8 cellular contexts compared by ENCODE assay signal in genomic region chr1:18956189-18957135, GRCh38. TPM values are rescaled to one million over a fixed set of nuclear protein-coding genes. Genes with fewer than 3 reads are reported as not detected.
DNase-seq lines count a peak whose midpoint lies in the region; ATAC-seq and TF ChIP-seq lines count a peak whose summit lies in the region.

Gene IFFO2 (minus strand): TSS chr1:18956676. CDS start chr1:18956332, 344 bp downstream.

- H2AFZ ChIP-seq in OCI-LY7 (ENCODE audit: low read length), result peak within 1 kb of the TSS; percentile 80

- no peaks in the 10 kb centered on the region for H4K20me1 ChIP-seq in OCI-LY7 (ENCODE audit: insufficient read depth, low read length)

- POLR2A ChIA-PET in OCI-LY7 (lab: Charles Lee), result no interaction called here

- H3K9me2 ChIP-seq in OCI-LY7 (ENCODE audit: insufficient read depth, low read length), result no peaks in the 10 kb centered on the region

- ATAC-seq in GM21360 (IDR thresholded peaks at IDR 0.05; ENCODE audit: unreplicated experiment) (peak; percentile 62), mucosa of descending colon (peak; percentile 94)

- in situ Hi-C loops in Caki2 (cut with HindIII; ENCODE audit: low pct_unique_long_range_greater_than_20kb, low sequenced_read_pairs), result no loop called here

- no peaks in the 10 kb centered on the region for H3K79me2 ChIP-seq in OCI-LY7 (ENCODE audit: insufficient read depth, low read depth, low read length)

- no TSS peak for BruUV-seq in OCI-LY7 (replicated peaks; lab: Mats Ljungman, UMichigan)

- TF ChIP-seq CTCF in OCI-LY7 (conservative IDR thresholded peaks at IDR 0.05; ENCODE audit: low read length) (no peak), epithelial cell of esophagus (IDR thresholded peaks at IDR 0.05; ENCODE audit: insufficient read depth, low read depth, low read length, missing control alignments) (no peak), mucosa of descending colon (IDR thresholded peaks at IDR 0.05) (no peak)

- peak within 1 kb of the TSS; percentile 97 for H3K4me2 ChIP-seq in OCI-LY7 (ENCODE audit: low read length)

- no peak within 1 kb of the TSS for H3K27ac ChIP-seq in OCI-LY7 (ENCODE audit: low read depth, low read length, poor library complexity, severe bottlenecking)

- H3K4me3 ChIP-seq in OCI-LY7 (ENCODE audit: low read depth, low read length, poor library complexity, severe bottlenecking) (peak within 1 kb of the TSS; percentile 67), epithelial cell of esophagus (ENCODE audit: low read length) (peak within 1 kb of the TSS; percentile 97), mucosa of descending colon (peak within 1 kb of the TSS; percentile 57)

- peak; percentile 83 for DNase-seq in Caki2 (ENCODE audit: low read depth)
- DNase-seq in HT-29 (ENCODE audit: low spot score), result peak; percentile 96
- peak; percentile 90 for DNase-seq in OCI-LY7 (ENCODE audit: low spot score)
- DNase-seq in activated T-cell treated with anti-CD3 and anti-CD28 coated beads for 4 hours, result peak; percentile 99
- peak; percentile 94 for DNase-seq in epithelial cell of esophagus (ENCODE audit: low read depth)
- DNase-seq in mucosa of descending colon, result peak; percentile 98 to 99 (median 99)
- peak; percentile 99 for DNase-seq in stimulated activated CD8-positive, alpha-beta memory T cell treated with anti-CD3 and anti-CD28 coated beads, Interleukin-2, amount 100 ng/mL, for 48 hours (ENCODE audit: low read depth in 2 of 2)

- intact Hi-C loops in OCI-LY7 (cut with micrococcal nuclease; ENCODE audit: unreplicated experiment) (loop anchor here (5.0 kb wide), 1 partner anchor 44 kb away; no protein-coding TSS in a partner anchor), mucosa of descending colon (cut with DNase I, micrococcal nuclease) (loop anchor here in 1 of 2 donors (10.0 kb wide), 1 partner anchor 52 kb away; the partner anchor contains the start of gene ALDH4A1)

- H3K9me3 ChIP-seq in OCI-LY7 (ENCODE audit: low read length) (no peaks in the 10 kb centered on the region), mucosa of descending colon (no peaks in the 10 kb centered on the region)

- CTCF ChIA-PET in OCI-LY7 (lab: Charles Lee; ENCODE audit: unreplicated experiment), result no interaction called here

- no peaks in the 10 kb centered on the region for H3K36me3 ChIP-seq in OCI-LY7 (ENCODE audit: insufficient read depth, low read length)
- H3K36me3 ChIP-seq in mucosa of descending colon (ENCODE audit: low read depth), result no peaks in the 10 kb centered on the region

- H3K4me1 ChIP-seq in OCI-LY7 (ENCODE audit: insufficient read depth, low read length, poor library complexity, severe bottlenecking) (peaks cover 7% of the 10 kb centered on the region), mucosa of descending colon (ENCODE audit: low read depth) (peaks cover 22% of the 10 kb centered on the region)

RNA-seq across cellular contexts. Expression of gene IFFO2, which starts in this region (rescaled TPM):
- total RNA-seq in Caki2 (2014; rRNA removed; shearing (Covaris generic); ENCODE audit: low replicate concordance), result 28.7 and 34.5 TPM in 2 replicates
- 93.6 and 101 TPM in 2 replicates for total RNA-seq in HT-29 (2014; rRNA removed; shearing (Covaris generic))
- 0.06 and 0.08 TPM in 2 replicates for total RNA-seq in OCI-LY7 (2014; rRNA removed; shearing (Covaris generic))
- 0.20 and 0.44 TPM in 2 replicates for total RNA-seq in OCI-LY7 (2022)
- total RNA-seq in mucosa of descending colon, result 10 to 100 TPM; 13.1 to 19.0 (median 15.5) TPM

Comparison
In these comparisons a context has a peak if more than half of its experiments do, and no peak if none do; other contexts are left out.
1. RNA of gene IFFO2 (total RNA-seq): 93.6 to 101 TPM in HT-29, 28.7 to 34.5 TPM in Caki2 and 13.1 to 19.0 TPM in mucosa of descending colon; 0.06 to 0.44 TPM in OCI-LY7; every median in the first group is over 4 times any median in the second.
2. Peak in DNase-seq, H3K4me3 ChIP-seq and H3K4me2 ChIP-seq in OCI-LY7; RNA of the gene not detected or under 1 TPM.
3. Peak in every context shown above with its lines, with median percentiles within 50 percentile points of each other: DNase-seq and H3K4me3 ChIP-seq.